ENCODE assay signal across 17 cellular contexts in the genomic region with DNA sequence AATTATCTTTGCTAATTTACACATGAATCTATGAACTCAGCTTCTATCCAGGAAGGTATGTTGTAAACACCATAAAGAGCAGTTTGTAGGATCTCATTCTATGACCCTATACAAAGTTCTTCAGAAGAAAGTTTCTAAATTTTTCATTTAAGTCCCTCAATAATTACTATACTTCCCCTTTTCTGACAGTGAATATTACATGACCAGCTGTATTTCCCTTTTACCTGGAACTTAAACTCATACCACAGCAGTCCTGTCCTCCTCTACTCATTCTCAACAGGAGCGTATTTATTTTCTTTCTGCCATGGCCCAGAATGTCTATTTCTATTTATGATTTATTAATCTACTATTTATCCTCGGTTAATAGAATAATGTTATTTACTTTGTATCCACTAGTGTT. TPM values are rescaled to one million over a fixed set of nuclear protein-coding genes. Genes with fewer than 3 reads are reported as not detected.
"Had no signal": no experiment of that assay in that cellular context is flagged by ENCODE, and none has a peak within 500 bp of the region (broad histone marks: within the 10 kb centered on the region; RNA-seq: fewer than 3 reads in every experiment).

No MANE protein-coding gene starts in this region.

- H3K4me3 ChIP-seq: ascending aorta, sigmoid colon, thyroid gland had no signal

- ATAC-seq: activated CD4-positive, alpha-beta T cell treated with anti-CD3 and anti-CD28 coated beads for 36 hours; activated CD8-positive, alpha-beta memory T cell treated with anti-CD3 and anti-CD28 coated beads, Interleukin-2, amount 10 ng/mL, durations not matched to agents 7 days and 5 days; left lobe of liver; stimulated activated effector memory CD8-positive, alpha-beta T cell treated with anti-CD3 and anti-CD28 coated beads, Interleukin-12 subunit alpha, Interleukin-12 subunit beta, amount 100 ng/mL, for 72 hours had no signal

- H3K27ac Mint-ChIP-seq: stimulated activated effector memory CD8-positive, alpha-beta T cell treated with anti-CD3 and anti-CD28 coated beads, Interleukin-12 subunit alpha, Interleukin-12 subunit beta, amount 100 ng/mL, for 72 hours had no signal

- FAIRE-seq: frontal cortex, kidney had no signal

- DNase-seq: activated CD4-positive, alpha-beta T cell treated with anti-CD3 and anti-CD28 coated beads for 36 hours; activated CD4-positive, alpha-beta T cell treated with anti-CD3 and anti-CD28 coated beads, Interleukin-2, amount 50 U/mL, for 48 hours; activated CD8-positive, alpha-beta memory T cell treated with anti-CD3 and anti-CD28 coated beads, Interleukin-2, amount 10 ng/mL, durations not matched to agents 7 days and 5 days; activated naive CD4-positive, alpha-beta T cell treated with Interleukin-2 at 50 U/mL for 16 hours; cortex of kidney; kidney; occipital lobe; posterior cingulate gyrus; sigmoid colon; stimulated activated CD4-positive, alpha-beta T cell treated with anti-CD3 and anti-CD28 coated beads, Interleukin-4, amount 100 ng/mL, for 24 hours; thyroid gland had no signal

- H3K4me3 Mint-ChIP-seq: activated CD4-positive, alpha-beta T cell treated with anti-CD3 and anti-CD28 coated beads for 36 hours; activated CD8-positive, alpha-beta memory T cell treated with anti-CD3 and anti-CD28 coated beads, Interleukin-2, amount 10 ng/mL, durations not matched to agents 7 days and 5 days; stimulated activated effector memory CD8-positive, alpha-beta T cell treated with anti-CD3 and anti-CD28 coated beads, Interleukin-12 subunit alpha, Interleukin-12 subunit beta, amount 100 ng/mL, for 72 hours had no signal

- H3K9me3 ChIP-seq: ascending aorta, sigmoid colon, thyroid gland had no signal

- H3K27ac ChIP-seq: ascending aorta, sigmoid colon, thyroid gland had no signal

- H3K9me3 Mint-ChIP-seq: stimulated activated effector memory CD8-positive, alpha-beta T cell treated with anti-CD3 and anti-CD28 coated beads, Interleukin-12 subunit alpha, Interleukin-12 subunit beta, amount 100 ng/mL, for 72 hours had no signal

- H3K4me1 ChIP-seq: ascending aorta, sigmoid colon, thyroid gland had no signal

- H3K27me3 Mint-ChIP-seq: activated CD4-positive, alpha-beta T cell treated with anti-CD3 and anti-CD28 coated beads for 36 hours; activated CD8-positive, alpha-beta memory T cell treated with anti-CD3 and anti-CD28 coated beads, Interleukin-2, amount 10 ng/mL, durations not matched to agents 7 days and 5 days had no signal

- H3K27me3 ChIP-seq: ascending aorta, sigmoid colon, thyroid gland had no signal

RNA-seq across cellular contexts. Expression of gene RASGEF1B, which starts 15.8 kb away (rescaled TPM):
- total RNA-seq: lung microvascular endothelial cell, myocyte had no signal
